In genomic region chr11:74170694-74171629, GRCh38 we compare ENCODE assay signal across 8 cellular contexts. TPM values are rescaled to one million over a fixed set of nuclear protein-coding genes. Genes with fewer than 3 reads are reported as not detected.
DNase-seq lines count a peak whose midpoint lies in the region; ATAC-seq and TF ChIP-seq lines count a peak whose summit lies in the region.

TSS of gene C2CD3 (minus strand) at chr11:74171002. CDS start at chr11:74170792, 210 bp downstream.
TSS of gene PPME1 (plus strand) at chr11:74171289. CDS start at chr11:74171422, 133 bp downstream.

- ATAC-seq in GM21825 (IDR thresholded peaks at IDR 0.05; ENCODE audit: unreplicated experiment): peak; percentile 95

- TF ChIP-seq POLR2A in Peyer's patch (IDR thresholded peaks at IDR 0.05): peak; percentile 60 to 82
- peak in 3 of 4 donors; percentile 34 to 84 (median 65) for TF ChIP-seq POLR2A in esophagus squamous epithelium (IDR thresholded peaks at IDR 0.05)

- H3K27me3 ChIP-seq in DOHH2 (ENCODE audit: control insufficient read depth, low read length) (no peaks in the 10 kb centered on the region), Karpas-422 (ENCODE audit: low read length) (no peaks in the 10 kb centered on the region), Peyer's patch (no peaks in the 10 kb centered on the region), esophagus squamous epithelium (no peaks in the 10 kb centered on the region), muscle layer of duodenum (ENCODE audit: low read depth, low read length) (no peaks in the 10 kb centered on the region)

- TF ChIP-seq CTCF in DOHH2 (IDR thresholded peaks at IDR 0.05; ENCODE audit: low read depth, low read length, poor library complexity, severe bottlenecking) (peak; percentile 22), Peyer's patch (IDR thresholded peaks at IDR 0.05) (peak in 5 of 6 experiments; percentile 0 to 32 (median 21)), esophagus squamous epithelium (IDR thresholded peaks at IDR 0.05) (peak in 5 of 6 experiments; percentile 5 to 62 (median 17))

- H3K9ac ChIP-seq in Karpas-422 (ENCODE audit: low read length): peak within 1 kb of the TSS; percentile 90

- H3K36me3 ChIP-seq in DOHH2 (ENCODE audit: control insufficient read depth, low read length) (peaks cover 55% of the 10 kb centered on the region), Karpas-422 (ENCODE audit: insufficient read depth, low read length) (peaks cover 29% of the 10 kb centered on the region), Peyer's patch (peaks cover 0 to 20% (median 0%) of the 10 kb centered on the region in 3 donors), esophagus squamous epithelium (peaks cover 0 to 34% (median 7%) of the 10 kb centered on the region in 3 donors), muscle layer of duodenum (ENCODE audit: control insufficient read depth in 1 of 2, insufficient read depth in 2 of 2, low read length in 2 of 2) (peaks cover 7 to 21% of the 10 kb centered on the region in 2 donors)

- H3F3A ChIP-seq in DOHH2 (ENCODE audit: control insufficient read depth, insufficient read depth): no peaks in the 10 kb centered on the region

- H3K4me1 ChIP-seq in DOHH2 (ENCODE audit: control insufficient read depth, low read length): peaks cover 38% of the 10 kb centered on the region
- peaks cover 54% of the 10 kb centered on the region for H3K4me1 ChIP-seq in Karpas-422 (ENCODE audit: low read length)
- peaks cover 0 to 22% (median 4%) of the 10 kb centered on the region in 4 donors for H3K4me1 ChIP-seq in Peyer's patch
- H3K4me1 ChIP-seq in esophagus squamous epithelium: peaks cover 6 to 50% (median 18%) of the 10 kb centered on the region in 3 donors
- H3K4me1 ChIP-seq in muscle layer of duodenum (ENCODE audit: control insufficient read depth in 1 of 2, insufficient read depth in 2 of 2, low read length in 2 of 2): peaks cover 15 to 32% of the 10 kb centered on the region in 2 donors

- DNase-seq in Karpas-422: peak; percentile 100
- DNase-seq in Peyer's patch: peak; percentile 97 to 99 (median 97)
- peak; percentile 98 to 99 for DNase-seq in activated T-cell treated with anti-CD3 and anti-CD28 coated beads, Interleukin-2, amount 50 U/mL, for 48 hours
- DNase-seq in esophagus squamous epithelium (lab: John Stamatoyannopoulos, UW): peak; percentile 94
- peak; percentile 96 to 97 for DNase-seq in stimulated activated CD8-positive, alpha-beta memory T cell treated with anti-CD3 and anti-CD28 coated beads, Interleukin-7, amount 100 ng/mL, for 4 hours (ENCODE audit: low read depth in 2 of 2)

- intact Hi-C loops in esophagus squamous epithelium (cut with DNase I): no loop called here

- H4K20me1 ChIP-seq in DOHH2 (ENCODE audit: control insufficient read depth, insufficient read depth, low read depth, low read length): no peaks in the 10 kb centered on the region
- no peaks in the 10 kb centered on the region; the same call in 1 of the 2 replicates for H4K20me1 ChIP-seq in Karpas-422 (ENCODE audit: insufficient read depth, low read depth, low read length)

- H3K27ac ChIP-seq in DOHH2 (ENCODE audit: low read depth, low read length) (peak within 1 kb of the TSS; percentile 70), Karpas-422 (ENCODE audit: low read length) (peak within 1 kb of the TSS; percentile 84), Peyer's patch (peak within 1 kb of the TSS; percentile 74 to 83 (median 76)), esophagus squamous epithelium (peak within 1 kb of the TSS; percentile 88 to 92 (median 90)), muscle layer of duodenum (ENCODE audit: low read length) (peak within 1 kb of the TSS; percentile 95)

- H3K4me2 ChIP-seq in DOHH2 (ENCODE audit: low read length) (peak within 1 kb of the TSS; percentile 88), Karpas-422 (ENCODE audit: low read depth, low read length, poor library complexity, severe bottlenecking) (peak within 1 kb of the TSS; percentile 93)

- no peaks in the 10 kb centered on the region for H3K9me2 ChIP-seq in DOHH2 (replicated peaks; ENCODE audit: control insufficient read depth, low read length)
- no peaks in the 10 kb centered on the region for H3K9me2 ChIP-seq in Karpas-422 (replicated peaks; ENCODE audit: insufficient read depth, low read length)

- H2AFZ ChIP-seq in Karpas-422 (ENCODE audit: low read length): peak within 1 kb of the TSS; percentile 40

- H3K9me3 ChIP-seq in DOHH2 (ENCODE audit: control insufficient read depth, insufficient read depth, low read length): no peaks in the 10 kb centered on the region
- no peaks in the 10 kb centered on the region for H3K9me3 ChIP-seq in Karpas-422 (ENCODE audit: low read length)
- H3K9me3 ChIP-seq in Peyer's patch: no peaks in the 10 kb centered on the region
- no peaks in the 10 kb centered on the region for H3K9me3 ChIP-seq in esophagus squamous epithelium
- no peaks in the 10 kb centered on the region for H3K9me3 ChIP-seq in muscle layer of duodenum (ENCODE audit: control insufficient read depth in 1 of 2, low read length in 2 of 2)

- WGBS in esophagus squamous epithelium, 2 donors: 0% methylated on average over 13 to 25 of the region's 68 CpGs

- H3K79me2 ChIP-seq in DOHH2 (ENCODE audit: control insufficient read depth, low read length) (peaks cover 74% of the 10 kb centered on the region), Karpas-422 (ENCODE audit: low read length) (peaks cover 90% of the 10 kb centered on the region)

- H3K4me3 ChIP-seq in DOHH2 (ENCODE audit: low read length): peak within 1 kb of the TSS; percentile 92
- peak within 1 kb of the TSS; percentile 93 for H3K4me3 ChIP-seq in Karpas-422 (ENCODE audit: low read length)
- H3K4me3 ChIP-seq in Peyer's patch: peak within 1 kb of the TSS; percentile 52 to 77 (median 70)
- H3K4me3 ChIP-seq in esophagus squamous epithelium: peak within 1 kb of the TSS; percentile 68 to 76 (median 72)
- peak within 1 kb of the TSS; percentile 77 to 85 for H3K4me3 ChIP-seq in muscle layer of duodenum (ENCODE audit: low read depth in 1 of 2, low read length in 2 of 2)

RNA-seq across cellular contexts. Expression of gene C2CD3, which starts in this region (rescaled TPM):
- total RNA-seq in Karpas-422 (2014; rRNA removed; shearing (Covaris generic); ENCODE audit: low replicate concordance): 37.9 and 44.3 TPM in 2 replicates
- total RNA-seq in Peyer's patch (10 to 100 TPM; 16.8 to 50.3 (median 29.0) TPM), esophagus squamous epithelium (10 to 100 TPM in 3 of 4 donors, 1 to 10 TPM in 1; 5.9 to 19.1 (median 14.2) TPM)

RNA-seq across cellular contexts. Expression of gene PPME1, which starts in this region (rescaled TPM):
- total RNA-seq in Karpas-422 (2014; rRNA removed; shearing (Covaris generic); ENCODE audit: low replicate concordance): 39.1 and 59.1 TPM in 2 replicates
- total RNA-seq in Peyer's patch (10 to 100 TPM; 17.1 to 71.0 (median 29.7) TPM), esophagus squamous epithelium (10 to 100 TPM; 20.6 to 29.3 (median 28.1) TPM)

Comparison
In these comparisons a context has a peak if more than half of its experiments do, and no peak if none do; other contexts are left out.
1. Peak in every context shown above with its lines: DNase-seq, ATAC-seq, H3K4me3 ChIP-seq and H3K27ac ChIP-seq.